In the genomic region with DNA sequence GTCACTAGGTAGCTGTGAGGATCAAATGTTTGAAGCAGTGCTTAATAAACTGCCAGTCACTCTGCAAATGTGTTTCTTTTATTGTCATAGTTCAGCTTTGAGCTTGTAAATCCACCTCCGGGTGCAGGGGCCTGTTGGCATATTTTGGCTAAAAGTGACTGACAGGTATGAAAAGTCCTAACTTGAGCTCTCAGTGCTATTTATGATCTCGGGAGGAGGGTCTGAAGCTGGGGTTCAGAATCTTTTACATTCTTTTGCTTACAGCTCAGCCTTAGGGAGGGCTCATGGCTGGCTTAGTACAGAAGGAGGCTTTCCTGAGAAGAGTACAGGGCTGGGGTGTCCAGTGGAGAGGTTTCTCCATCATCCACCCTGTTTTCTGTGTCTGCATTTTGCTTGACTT, we compare ENCODE assay signal across 12 cellular contexts. TPM values are rescaled to one million over a fixed set of nuclear protein-coding genes. Genes with fewer than 3 reads are reported as not detected.
DNase-seq lines count a peak whose midpoint lies in the region; ATAC-seq and TF ChIP-seq lines count a peak whose summit lies in the region.
"Had no signal": no experiment of that assay in that cellular context is flagged by ENCODE, and none has a peak within 500 bp of the region (broad histone marks: within the 10 kb centered on the region; RNA-seq: fewer than 3 reads in every experiment).

No MANE protein-coding gene starts in this region.

- H3K36me3 Mint-ChIP-seq in activated naive CD4-positive, alpha-beta T cell treated with anti-CD3 and anti-CD28 coated beads, Interleukin-2, amount 10 ng/mL, durations not matched to agents 7 days and 5 days: peaks cover 17% of the 10 kb centered on the region
- peaks cover 3% of the 10 kb centered on the region for H3K36me3 Mint-ChIP-seq in T-helper 17 cell (ENCODE audit: low read depth)
- H3K36me3 Mint-ChIP-seq in effector memory CD8-positive, alpha-beta T cell (ENCODE audit: insufficient read depth): peaks cover 18% of the 10 kb centered on the region

- H3K4me1 ChIP-seq in ovary (ENCODE audit: insufficient read depth): peaks cover 8% of the 10 kb centered on the region

- WGBS in ovary, 3 donors: 78 to 85% (median 82%) methylated on average over 2 of the region's 2 CpGs

- intact Hi-C loops in ovary (cut with DNase I): no loop called here

- no peak for DNase-seq in activated naive CD4-positive, alpha-beta T cell treated with anti-CD3 and anti-CD28 coated beads, Interleukin-2, amount 10 ng/mL, durations not matched to agents 7 days and 5 days
- no peak for DNase-seq in activated naive CD4-positive, alpha-beta T cell (lab: John Stamatoyannopoulos, UW)
- DNase-seq in T-helper 17 cell (no peak), ovary (no peak), NCI-H2107 treated with DMSO at 0.1 percent for 48 hours (lab: John Stamatoyannopoulos, UW; ENCODE audit: unreplicated experiment) (no peak)
- no peak for DNase-seq in effector memory CD8-positive, alpha-beta T cell
- peak; percentile 21 to 22 for DNase-seq in stimulated activated naive CD8-positive, alpha-beta T cell treated with anti-CD3 and anti-CD28 coated beads, Interleukin-15, amount 100 ng/mL, for 72 hours
- DNase-seq: effector CD4-positive, alpha-beta T cell; RPMI8226; stimulated activated CD4-positive, alpha-beta T cell treated with anti-CD3 and anti-CD28 coated beads, Interleukin-4, amount 100 ng/mL, for 24 hours; testis had no signal

- TF ChIP-seq POLR2A in ovary (IDR thresholded peaks at IDR 0.05): no peak

- H3K4me3 ChIP-seq in ovary: no peak overlapping the region
- H3K4me3 ChIP-seq: testis had no signal

- no peak for TF ChIP-seq EP300 in ovary (IDR thresholded peaks at IDR 0.05)

- no peak for ATAC-seq in T-helper 17 cell
- no peak for ATAC-seq in effector memory CD8-positive, alpha-beta T cell (replicated peaks)
- no peak for ATAC-seq in stimulated activated naive CD8-positive, alpha-beta T cell treated with anti-CD3 and anti-CD28 coated beads, Interleukin-15, amount 100 ng/mL, for 72 hours
- no peak for ATAC-seq in HG03439 (IDR thresholded peaks at IDR 0.05; ENCODE audit: unreplicated experiment)

- no peaks in the 10 kb centered on the region for H3K9me3 Mint-ChIP-seq in activated naive CD4-positive, alpha-beta T cell treated with anti-CD3 and anti-CD28 coated beads, Interleukin-2, amount 10 ng/mL, durations not matched to agents 7 days and 5 days
- no peaks in the 10 kb centered on the region for H3K9me3 Mint-ChIP-seq in effector memory CD8-positive, alpha-beta T cell
- no peaks in the 10 kb centered on the region for H3K9me3 Mint-ChIP-seq in stimulated activated naive CD8-positive, alpha-beta T cell treated with anti-CD3 and anti-CD28 coated beads, Interleukin-15, amount 100 ng/mL, for 72 hours

- peaks cover 14% of the 10 kb centered on the region for H3K27me3 Mint-ChIP-seq in activated naive CD4-positive, alpha-beta T cell treated with anti-CD3 and anti-CD28 coated beads, Interleukin-2, amount 10 ng/mL, durations not matched to agents 7 days and 5 days
- no peaks in the 10 kb centered on the region for H3K27me3 Mint-ChIP-seq in T-helper 17 cell
- H3K27me3 Mint-ChIP-seq in effector memory CD8-positive, alpha-beta T cell: peaks cover 5 to 6% of the 10 kb centered on the region in 2 donors
- peaks cover 8% of the 10 kb centered on the region for H3K27me3 Mint-ChIP-seq in stimulated activated naive CD8-positive, alpha-beta T cell treated with anti-CD3 and anti-CD28 coated beads, Interleukin-15, amount 100 ng/mL, for 72 hours

- no peaks in the 10 kb centered on the region for H3K36me3 ChIP-seq in ovary

- no peaks in the 10 kb centered on the region for H3K27me3 ChIP-seq in ovary
- H3K27me3 ChIP-seq: testis had no signal

- no peak for TF ChIP-seq CTCF in ovary (IDR thresholded peaks at IDR 0.05)

- H3K27ac Mint-ChIP-seq in activated naive CD4-positive, alpha-beta T cell treated with anti-CD3 and anti-CD28 coated beads, Interleukin-2, amount 10 ng/mL, durations not matched to agents 7 days and 5 days: peak overlapping the region; percentile 81
- H3K27ac Mint-ChIP-seq in T-helper 17 cell: peak overlapping the region; percentile 9
- H3K27ac Mint-ChIP-seq in effector memory CD8-positive, alpha-beta T cell: peak overlapping the region; percentile 80 to 82
- peak overlapping the region in 1 of 2 donors; percentile 6 for H3K27ac Mint-ChIP-seq in stimulated activated naive CD8-positive, alpha-beta T cell treated with anti-CD3 and anti-CD28 coated beads, Interleukin-15, amount 100 ng/mL, for 72 hours

- no peak overlapping the region for H3K27ac ChIP-seq in ovary
- H3K27ac ChIP-seq: testis had no signal

- CTCF ChIA-PET in activated naive CD4-positive, alpha-beta T cell treated with anti-CD3 and anti-CD28 coated beads, Interleukin-2, amount 10 ng/mL, durations not matched to agents 7 days and 5 days (lab: Charles Lee): interaction anchor here (0.8 to 2.7 kb wide), 6 partner anchors 10 to 235 kb away, joined by 3 to 13 read pairs (median 4); no protein-coding TSS in a partner anchor

- H3K9me3 ChIP-seq in T-helper 17 cell (ENCODE audit: control insufficient read depth, low read length, poor library complexity, severe bottlenecking): no peaks in the 10 kb centered on the region
- no peaks in the 10 kb centered on the region for H3K9me3 ChIP-seq in ovary
- H3K9me3 ChIP-seq: testis had no signal

- peak overlapping the region; percentile 84 for H3K4me3 Mint-ChIP-seq in activated naive CD4-positive, alpha-beta T cell treated with anti-CD3 and anti-CD28 coated beads, Interleukin-2, amount 10 ng/mL, durations not matched to agents 7 days and 5 days
- H3K4me3 Mint-ChIP-seq in T-helper 17 cell: peak overlapping the region; percentile 87
- H3K4me3 Mint-ChIP-seq in effector memory CD8-positive, alpha-beta T cell: peak overlapping the region; percentile 85 to 86
- peak overlapping the region; percentile 86 to 87 for H3K4me3 Mint-ChIP-seq in stimulated activated naive CD8-positive, alpha-beta T cell treated with anti-CD3 and anti-CD28 coated beads, Interleukin-15, amount 100 ng/mL, for 72 hours

- peaks cover 62% of the 10 kb centered on the region for H3K4me1 Mint-ChIP-seq in activated naive CD4-positive, alpha-beta T cell treated with anti-CD3 and anti-CD28 coated beads, Interleukin-2, amount 10 ng/mL, durations not matched to agents 7 days and 5 days
- H3K4me1 Mint-ChIP-seq in T-helper 17 cell: peaks cover 33% of the 10 kb centered on the region
- H3K4me1 Mint-ChIP-seq in effector memory CD8-positive, alpha-beta T cell (ENCODE audit: low read depth in 2 of 2): peaks cover 26 to 38% of the 10 kb centered on the region in 2 donors
- H3K4me1 Mint-ChIP-seq in stimulated activated naive CD8-positive, alpha-beta T cell treated with anti-CD3 and anti-CD28 coated beads, Interleukin-15, amount 100 ng/mL, for 72 hours: peaks cover 71% of the 10 kb centered on the region

RNA-seq across cellular contexts. Expression of a gene that starts 1.5 kb away (rescaled TPM):
- total RNA-seq in T-helper 17 cell: 1 to 10 TPM; 1.6 to 2.4 TPM
- total RNA-seq in ovary: 1 to 10 TPM in 1 of 7 donors, under 1 TPM in 6; 0.34 to 1.4 (median 0.55) TPM
- under 1 TPM; 0.28 to 0.52 TPM for polyA plus RNA-seq in ovary

RNA-seq across cellular contexts. Expression of a gene that starts 53.0 kb away (rescaled TPM):
- 10 to 100 TPM; 44.1 to 54.6 TPM for total RNA-seq in T-helper 17 cell
- total RNA-seq in ovary: 10 to 100 TPM; 24.1 to 37.8 (median 34.0) TPM
- 10 to 100 TPM; 18.9 to 27.5 TPM for polyA plus RNA-seq in ovary

RNA-seq across cellular contexts. Expression of a gene that starts 53.1 kb away (rescaled TPM):
- total RNA-seq in T-helper 17 cell (10 to 100 TPM; 15.1 to 18.7 TPM), ovary (10 to 100 TPM in 5 of 7 donors, 1 to 10 TPM in 2; 7.3 to 25.2 (median 18.4) TPM)
- polyA plus RNA-seq in ovary: 10 to 100 TPM in 1 of 2 donors, 1 to 10 TPM in 1; 8.2 to 23.4 TPM

Comparison
In these comparisons a context has a peak if more than half of its experiments do, and no peak if none do; other contexts are left out.
1. DNase-seq: peak in stimulated activated naive CD8-positive, alpha-beta T cell treated with anti-CD3 and anti-CD28 coated beads, Interleukin-15, amount 100 ng/mL, for 72 hours (2 of 2); none in activated naive CD4-positive, alpha-beta T cell treated with anti-CD3 and anti-CD28 coated beads, Interleukin-2, amount 10 ng/mL, durations not matched to agents 7 days and 5 days (single experiment), activated naive CD4-positive, alpha-beta T cell (0 of 4), T-helper 17 cell (0 of 3), effector memory CD8-positive, alpha-beta T cell (0 of 3), ovary (0 of 5) and NCI-H2107 treated with DMSO at 0.1 percent for 48 hours (single experiment).
2. Peak in every context shown above with its lines, with median percentiles within 50 percentile points of each other: H3K4me3 Mint-ChIP-seq.